ENCODE assay signal across 24 cellular contexts in the genomic region with DNA sequence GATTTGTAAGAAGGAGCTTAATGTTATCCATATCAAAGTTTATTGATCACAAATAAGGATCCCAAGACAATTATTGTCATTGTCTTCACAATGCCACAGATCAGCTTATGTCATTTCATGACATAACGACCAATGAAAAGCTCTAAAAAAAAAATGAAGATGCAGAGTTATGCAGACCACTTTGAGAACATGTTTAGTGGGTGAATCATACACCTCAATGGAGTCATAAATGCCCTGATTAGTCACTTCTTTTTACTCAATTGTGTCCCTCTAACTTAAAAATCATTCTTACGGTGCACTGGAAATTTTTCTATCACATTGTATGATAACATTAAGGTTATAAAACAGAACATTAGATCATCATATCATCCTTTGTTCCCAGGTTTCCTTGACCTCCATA.
DNase-seq lines count a peak whose midpoint lies in the region; ATAC-seq, FAIRE-seq and TF ChIP-seq lines count a peak whose summit lies in the region.
"Had no signal": no experiment of that assay in that cellular context is flagged by ENCODE, and none has a peak within 500 bp of the region (broad histone marks: within the 10 kb centered on the region; RNA-seq: fewer than 3 reads in every experiment).

No MANE protein-coding gene starts in this region.

- no peak overlapping the region for H3K4me3 Mint-ChIP-seq in activated CD4-positive, alpha-beta memory T cell treated with anti-CD3 and anti-CD28 coated beads, Interleukin-2, amount 10 ng/mL, durations not matched to agents 7 days and 5 days
- H3K4me3 Mint-ChIP-seq: CD8-positive, alpha-beta T cell had no signal

- no peaks in the 10 kb centered on the region for H3K27me3 ChIP-seq in kidney epithelial cell (ENCODE audit: control insufficient read depth, insufficient read depth, low read length)
- H3K27me3 ChIP-seq: BLaER1 treated with 17β-estradiol and CSF1 and Interleukin-3, amounts not matched to agents 10 nM and 100 nM had no signal

- DNase-seq in HT1080 (ENCODE audit: low read depth) (peak; percentile 76), astrocyte of the cerebellum (ENCODE audit: low read depth) (peak; percentile 11), kidney epithelial cell (ENCODE audit: low read depth) (peak; percentile 2), HTR-8/SVneo (ENCODE audit: insufficient read length, low spot score) (no peak), CD1c-positive myeloid dendritic cell (ENCODE audit: extremely low spot score) (no peak)
- no peak for DNase-seq in activated CD4-positive, alpha-beta memory T cell treated with anti-CD3 and anti-CD28 coated beads, Interleukin-2, amount 10 ng/mL, durations not matched to agents 7 days and 5 days
- DNase-seq: CD8-positive, alpha-beta T cell; DND-41; GOT3; KBM-7; NCI-H1092 treated with DMSO at 0.1 percent for 48 hours; NCI-H1436 treated with DMSO at 0.1 percent for 48 hours; NCI-H2029; NCI-H2171; NCI-H345; NCI-H524; NCI-H774; NK-92 treated with Interleukin-12 subunit alpha and Interleukin-12 subunit beta, amount 100 ng/mL, for 24 hours had no signal

- CTCF ChIA-PET in activated CD4-positive, alpha-beta memory T cell treated with anti-CD3 and anti-CD28 coated beads, Interleukin-2, amount 10 ng/mL, durations not matched to agents 7 days and 5 days (lab: Charles Lee), result no interaction called here

- H3K9me3 Mint-ChIP-seq in activated CD4-positive, alpha-beta memory T cell treated with anti-CD3 and anti-CD28 coated beads, Interleukin-2, amount 10 ng/mL, durations not matched to agents 7 days and 5 days, result peaks cover 7% of the 10 kb centered on the region

- in situ Hi-C loops in astrocyte of the cerebellum (cut with HindIII; ENCODE audit: low sequenced_read_pairs), result no loop called here

- no peak for FAIRE-seq in HTR-8/SVneo (lab: Jason Lieb, UNC)
- FAIRE-seq: GM12891 had no signal

- H3K27ac Mint-ChIP-seq in activated CD4-positive, alpha-beta memory T cell treated with anti-CD3 and anti-CD28 coated beads, Interleukin-2, amount 10 ng/mL, durations not matched to agents 7 days and 5 days, result no peak overlapping the region
- H3K27ac Mint-ChIP-seq: CD8-positive, alpha-beta T cell had no signal

- no peaks in the 10 kb centered on the region for H3K36me3 Mint-ChIP-seq in activated CD4-positive, alpha-beta memory T cell treated with anti-CD3 and anti-CD28 coated beads, Interleukin-2, amount 10 ng/mL, durations not matched to agents 7 days and 5 days (ENCODE audit: low read depth)
- H3K36me3 Mint-ChIP-seq: CD8-positive, alpha-beta T cell had no signal

- no peak for TF ChIP-seq CTCF in astrocyte of the cerebellum (IDR thresholded peaks at IDR 0.05; ENCODE audit: low read depth, low read length, missing control alignments)
- no peak for TF ChIP-seq CTCF in kidney epithelial cell (IDR thresholded peaks at IDR 0.05; ENCODE audit: insufficient read depth, low read length, poor library complexity, severe bottlenecking)

- POLR2A ChIA-PET in activated CD4-positive, alpha-beta memory T cell treated with anti-CD3 and anti-CD28 coated beads, Interleukin-2, amount 10 ng/mL, durations not matched to agents 7 days and 5 days (lab: Charles Lee), result no interaction called here

- no peaks in the 10 kb centered on the region for H3K36me3 ChIP-seq in kidney epithelial cell (ENCODE audit: control insufficient read depth, insufficient read depth, low read length)
- H3K36me3 ChIP-seq: BLaER1 treated with 17β-estradiol and CSF1 and Interleukin-3, amounts not matched to agents 10 nM and 100 nM had no signal

- H3K4me1 Mint-ChIP-seq in activated CD4-positive, alpha-beta memory T cell treated with anti-CD3 and anti-CD28 coated beads, Interleukin-2, amount 10 ng/mL, durations not matched to agents 7 days and 5 days, result no peaks in the 10 kb centered on the region

- H3K27me3 Mint-ChIP-seq in activated CD4-positive, alpha-beta memory T cell treated with anti-CD3 and anti-CD28 coated beads, Interleukin-2, amount 10 ng/mL, durations not matched to agents 7 days and 5 days, result no peaks in the 10 kb centered on the region

- no peak for ATAC-seq in GM18870 (IDR thresholded peaks at IDR 0.05; ENCODE audit: unreplicated experiment)
- ATAC-seq: CD8-positive, alpha-beta T cell; HCT116; Panc1; SK-N-SH treated with all-trans-retinoic acid at 6 μM for 48 hours had no signal

- H3K4me3 ChIP-seq in astrocyte of the cerebellum (ENCODE audit: low read depth, low read length) (no peak overlapping the region), kidney epithelial cell (ENCODE audit: low read depth, low read length) (no peak overlapping the region)
- H3K4me3 ChIP-seq: BLaER1 treated with 17β-estradiol and CSF1 and Interleukin-3, amounts not matched to agents 10 nM and 100 nM had no signal

Comparison
In these comparisons a context has a peak if more than half of its experiments do, and no peak if none do; other contexts are left out.
1. DNase-seq: peak in HT1080 (single experiment), astrocyte of the cerebellum (single experiment) and kidney epithelial cell (single experiment); none in activated CD4-positive, alpha-beta memory T cell treated with anti-CD3 and anti-CD28 coated beads, Interleukin-2, amount 10 ng/mL, durations not matched to agents 7 days and 5 days (single experiment), HTR-8/SVneo (single experiment) and CD1c-positive myeloid dendritic cell (single experiment).